ENCODE assay signal across 1 cellular context in the genomic region with DNA sequence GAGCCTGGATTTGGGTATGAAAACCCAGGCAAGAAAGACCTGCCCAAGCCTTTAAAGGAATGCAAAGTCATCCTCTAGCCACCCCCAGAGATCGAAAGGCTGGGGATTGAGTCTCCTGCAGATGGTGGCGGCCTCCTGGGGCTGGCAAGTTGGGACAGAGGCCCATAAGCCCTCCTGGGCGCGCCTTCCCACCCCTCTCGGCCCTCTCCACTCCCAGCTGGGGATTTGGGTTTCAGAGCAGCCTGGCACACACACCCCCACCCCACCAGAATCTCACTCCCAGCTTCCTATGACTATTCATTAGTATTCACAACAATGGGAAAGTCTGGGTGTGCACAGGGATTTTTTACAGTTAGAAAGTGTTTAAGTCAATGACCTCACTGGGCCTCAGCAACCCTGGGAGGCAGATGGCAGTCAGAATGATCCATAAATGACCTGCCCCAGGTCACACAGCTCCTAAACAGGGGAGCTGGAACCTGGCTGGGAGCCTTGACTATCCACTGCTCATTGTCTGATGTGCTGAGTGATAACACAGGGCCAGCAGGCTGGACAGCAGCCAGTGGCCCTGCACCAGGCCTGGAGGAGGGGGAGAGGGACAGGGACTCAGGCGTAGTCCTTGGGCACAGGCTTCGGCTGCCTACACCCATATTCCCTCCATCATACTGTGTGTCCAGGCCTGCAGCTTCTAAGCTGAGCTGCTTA.
TF ChIP-seq lines count a peak whose summit lies in the region.

No MANE protein-coding gene starts in this region.

TF ChIP-seq in HCT116, 20 proteins besides CTCF, POLR2A, EP300 and RAD21 (continued from another document):
- TF ChIP-seq, protein P1, sequence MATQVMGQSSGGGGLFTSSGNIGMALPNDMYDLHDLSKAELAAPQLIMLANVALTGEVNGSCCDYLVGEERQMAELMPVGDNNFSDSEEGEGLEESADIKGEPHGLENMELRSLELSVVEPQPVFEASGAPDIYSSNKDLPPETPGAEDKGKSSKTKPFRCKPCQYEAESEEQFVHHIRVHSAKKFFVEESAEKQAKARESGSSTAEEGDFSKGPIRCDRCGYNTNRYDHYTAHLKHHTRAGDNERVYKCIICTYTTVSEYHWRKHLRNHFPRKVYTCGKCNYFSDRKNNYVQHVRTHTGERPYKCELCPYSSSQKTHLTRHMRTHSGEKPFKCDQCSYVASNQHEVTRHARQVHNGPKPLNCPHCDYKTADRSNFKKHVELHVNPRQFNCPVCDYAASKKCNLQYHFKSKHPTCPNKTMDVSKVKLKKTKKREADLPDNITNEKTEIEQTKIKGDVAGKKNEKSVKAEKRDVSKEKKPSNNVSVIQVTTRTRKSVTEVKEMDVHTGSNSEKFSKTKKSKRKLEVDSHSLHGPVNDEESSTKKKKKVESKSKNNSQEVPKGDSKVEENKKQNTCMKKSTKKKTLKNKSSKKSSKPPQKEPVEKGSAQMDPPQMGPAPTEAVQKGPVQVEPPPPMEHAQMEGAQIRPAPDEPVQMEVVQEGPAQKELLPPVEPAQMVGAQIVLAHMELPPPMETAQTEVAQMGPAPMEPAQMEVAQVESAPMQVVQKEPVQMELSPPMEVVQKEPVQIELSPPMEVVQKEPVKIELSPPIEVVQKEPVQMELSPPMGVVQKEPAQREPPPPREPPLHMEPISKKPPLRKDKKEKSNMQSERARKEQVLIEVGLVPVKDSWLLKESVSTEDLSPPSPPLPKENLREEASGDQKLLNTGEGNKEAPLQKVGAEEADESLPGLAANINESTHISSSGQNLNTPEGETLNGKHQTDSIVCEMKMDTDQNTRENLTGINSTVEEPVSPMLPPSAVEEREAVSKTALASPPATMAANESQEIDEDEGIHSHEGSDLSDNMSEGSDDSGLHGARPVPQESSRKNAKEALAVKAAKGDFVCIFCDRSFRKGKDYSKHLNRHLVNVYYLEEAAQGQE (IDR thresholded peaks at IDR 0.05; ENCODE audit: low read depth) = no peak
- no peak for TF ChIP-seq EZH2 (IDR thresholded peaks at IDR 0.05)
- TF ChIP-seq EGR1 (IDR thresholded peaks at IDR 0.05; ENCODE audit: low read depth) = no peak
- TF ChIP-seq ZNF274 (IDR thresholded peaks at IDR 0.05; ENCODE audit: low read depth, low read length) = no peak
- TF ChIP-seq CBX3 (IDR thresholded peaks at IDR 0.05; ENCODE audit: low read depth) = no peak
